8 cellular contexts compared by ENCODE assay signal in genomic region chr17:82242977-82243647, GRCh38. TPM values are rescaled to one million over a fixed set of nuclear protein-coding genes. Genes with fewer than 3 reads are reported as not detected.
A peak's percentile ranks its signal among the peaks of the same experiment; 100 is the strongest.
DNase-seq lines count a peak whose midpoint lies in the region; ATAC-seq and TF ChIP-seq lines count a peak whose summit lies in the region.

No MANE protein-coding gene starts in this region.

- DNase-seq in HCEC 1CT (peak; percentile 71), right cardiac atrium (peak; percentile 89 to 93 (median 91)), stomach (peak; percentile 88), NCI-H510A treated with DMSO at 0.1 percent for 48 hours (lab: John Stamatoyannopoulos, UW) (no peak), NCI-H526 treated with DMSO at 0.1 percent for 48 hours (lab: John Stamatoyannopoulos, UW) (no peak)
- DNase-seq in NK-92 treated with Interleukin-12 subunit alpha and Interleukin-12 subunit beta, amount 100 ng/mL, for 24 hours (lab: John Stamatoyannopoulos, UW), result no peak

- ATAC-seq in right cardiac atrium (peak; percentile 6 to 7), GM21723 (IDR thresholded peaks at IDR 0.05; ENCODE audit: unreplicated experiment) (no peak)

- no peak for TF ChIP-seq POLR2A in stomach (IDR thresholded peaks at IDR 0.05)

- no peaks in the 10 kb centered on the region for H3K27me3 ChIP-seq in right cardiac atrium (ENCODE audit: control insufficient read depth, insufficient read depth)
- no peaks in the 10 kb centered on the region for H3K27me3 ChIP-seq in stomach

- no peak for TF ChIP-seq EP300 in stomach (IDR thresholded peaks at IDR 0.05)

- intact Hi-C loops in right cardiac atrium (cut with DNase I) (no loop called here), stomach (cut with DNase I; ENCODE audit: low total_unique reads) (no loop called here)

- peaks cover 54 to 93% (median 65%) of the 10 kb centered on the region in 4 donors for H3K36me3 ChIP-seq in stomach

- 55% methylated on average over 29 of the region's 29 CpGs for WGBS in right cardiac atrium
- 40 to 65% (median 53%) methylated on average over 17 to 29 of the region's 29 CpGs for WGBS in stomach, 5 donors

- H3K4me3 ChIP-seq in right cardiac atrium (ENCODE audit: low read length), result no peak overlapping the region
- peak overlapping the region in 1 of 4 donors; percentile 15 for H3K4me3 ChIP-seq in stomach

- H3K4me1 ChIP-seq in right cardiac atrium (ENCODE audit: control insufficient read depth, insufficient read depth, low read length), result peaks cover 30% of the 10 kb centered on the region
- peaks cover 73 to 100% (median 83%) of the 10 kb centered on the region in 4 donors for H3K4me1 ChIP-seq in stomach

- no peak for TF ChIP-seq CTCF in stomach (IDR thresholded peaks at IDR 0.05)

- no peaks in the 10 kb centered on the region for H3K9me3 ChIP-seq in right cardiac atrium (ENCODE audit: control insufficient read depth, low read length)
- no peaks in the 10 kb centered on the region for H3K9me3 ChIP-seq in stomach

- peak overlapping the region; percentile 65 for H3K27ac ChIP-seq in angular gyrus (ENCODE audit: low read depth, low read length)
- H3K27ac ChIP-seq in right cardiac atrium (ENCODE audit: low read length), result no peak overlapping the region
- H3K27ac ChIP-seq in stomach, result peak overlapping the region; percentile 67 to 86 (median 70)

RNA-seq across cellular contexts. Expression of gene SLC16A3, which starts 14.3 kb away (rescaled TPM):
- total RNA-seq in right cardiac atrium (10 to 100 TPM; 13.6 to 23.7 (median 18.0) TPM), stomach (10 to 100 TPM; 29.2 to 87.9 (median 53.3) TPM)
- polyA plus RNA-seq in right cardiac atrium (18.8 TPM), stomach (10 to 100 TPM in 2 of 3 donors, 1 to 10 TPM in 1; 4.9 to 39.8 (median 20.4) TPM)

RNA-seq across cellular contexts. Expression of gene CSNK1D, which starts 30.4 kb away (rescaled TPM):
- total RNA-seq in right cardiac atrium, result 10 to 100 TPM; 68.8 to 81.7 (median 77.4) TPM
- 61.7 TPM for polyA plus RNA-seq in right cardiac atrium
- total RNA-seq in stomach, result 100 to 1,000 TPM in 4 of 5 donors, 10 to 100 TPM in 1; 58.0 to 180 (median 140) TPM
- 10 to 100 TPM; 55.9 to 66.7 (median 65.4) TPM for polyA plus RNA-seq in stomach

RNA-seq across cellular contexts. Expression of gene CCDC57, which starts 30.5 kb away (rescaled TPM):
- 10 to 100 TPM; 14.8 to 17.3 (median 16.5) TPM for total RNA-seq in right cardiac atrium
- polyA plus RNA-seq in right cardiac atrium, result 12.1 TPM
- 100 to 1,000 TPM in 1 of 5 donors, 10 to 100 TPM in 4; 43.9 to 166 (median 90.6) TPM for total RNA-seq in stomach
- polyA plus RNA-seq in stomach, result 10 to 100 TPM; 50.9 to 75.5 (median 72.5) TPM

Comparison
In these comparisons a context has a peak if more than half of its experiments do, and no peak if none do; other contexts are left out.
1. DNase-seq: peak in HCEC 1CT (single experiment), right cardiac atrium (3 of 3) and stomach (single experiment); none in NK-92 treated with Interleukin-12 subunit alpha and Interleukin-12 subunit beta, amount 100 ng/mL, for 24 hours (single experiment), NCI-H510A treated with DMSO at 0.1 percent for 48 hours (single experiment) and NCI-H526 treated with DMSO at 0.1 percent for 48 hours (single experiment).